In genomic region chr22:46754110-46754799, GRCh38 we compare ENCODE assay signal across 9 cellular contexts. TPM values are rescaled to one million over a fixed set of nuclear protein-coding genes. Genes with fewer than 3 reads are reported as not detected.
A peak's percentile ranks its signal among the peaks of the same experiment; 100 is the strongest.
DNase-seq lines count a peak whose midpoint lies in the region; ATAC-seq and TF ChIP-seq lines count a peak whose summit lies in the region.
"Had no signal": no experiment of that assay in that cellular context is flagged by ENCODE, and none has a peak within 500 bp of the region (broad histone marks: within the 10 kb centered on the region; RNA-seq: fewer than 3 reads in every experiment).

No MANE protein-coding gene starts in this region.

- intact Hi-C loops in activated CD4-positive, alpha-beta T cell treated with anti-CD3 and anti-CD28 coated beads for 36 hours (cut with DNase I, micrococcal nuclease): no loop called here

- H3K36me3 Mint-ChIP-seq in activated CD4-positive, alpha-beta T cell treated with anti-CD3 and anti-CD28 coated beads for 36 hours (ENCODE audit: low read depth): peaks cover 15% of the 10 kb centered on the region

- no peak overlapping the region for H3K4me3 Mint-ChIP-seq in activated CD4-positive, alpha-beta T cell treated with anti-CD3 and anti-CD28 coated beads for 36 hours

- H3K27ac Mint-ChIP-seq in activated CD4-positive, alpha-beta T cell treated with anti-CD3 and anti-CD28 coated beads for 36 hours: peak overlapping the region; percentile 3

- H3K27me3 Mint-ChIP-seq in activated CD4-positive, alpha-beta T cell treated with anti-CD3 and anti-CD28 coated beads for 36 hours: no peaks in the 10 kb centered on the region

- H3K9me3 Mint-ChIP-seq in activated CD4-positive, alpha-beta T cell treated with anti-CD3 and anti-CD28 coated beads for 36 hours (ENCODE audit: low read depth): peaks cover 6% of the 10 kb centered on the region

- peak; percentile 69 for ATAC-seq in activated CD4-positive, alpha-beta T cell treated with anti-CD3 and anti-CD28 coated beads for 36 hours
- no peak for ATAC-seq in HG03175 (IDR thresholded peaks at IDR 0.05; ENCODE audit: unreplicated experiment)

- peak; percentile 64 for DNase-seq in activated CD4-positive, alpha-beta T cell treated with anti-CD3 and anti-CD28 coated beads for 36 hours
- no peak for DNase-seq in activated CD4-positive, alpha-beta T cell treated with anti-CD3 and anti-CD28 coated beads, Interleukin-2, amount 50 U/mL, for 1 hour
- DNase-seq in RKO (ENCODE audit: low spot score) (peak; percentile 98), coronary artery (ENCODE audit: low spot score) (peak; percentile 98), mesenteric fat pad (ENCODE audit: low spot score) (peak; percentile 98), middle frontal gyrus (ENCODE audit: extremely low spot score, low spot score) (no peak), DMS79 treated with DMSO at 0.1 percent for 48 hours (lab: John Stamatoyannopoulos, UW) (no peak)
- DNase-seq: DND-41 had no signal

- H3K4me1 Mint-ChIP-seq in activated CD4-positive, alpha-beta T cell treated with anti-CD3 and anti-CD28 coated beads for 36 hours: peaks cover 33% of the 10 kb centered on the region

- peak overlapping the region; percentile 52 for H3K4me3 ChIP-seq in coronary artery

- peak overlapping the region; percentile 91 to 94 for H3K27ac ChIP-seq in coronary artery

- CTCF ChIA-PET in activated CD4-positive, alpha-beta T cell treated with anti-CD3 and anti-CD28 coated beads for 36 hours (lab: Charles Lee): no interaction called here

- POLR2A ChIA-PET in activated CD4-positive, alpha-beta T cell treated with anti-CD3 and anti-CD28 coated beads for 36 hours (lab: Charles Lee): no interaction called here

- no peak for TF ChIP-seq CTCF in coronary artery (IDR thresholded peaks at IDR 0.05)

RNA-seq across cellular contexts. Expression of gene TBC1D22A, which starts 8.2 kb away (rescaled TPM):
- total RNA-seq in activated CD4-positive, alpha-beta T cell treated with anti-CD3 and anti-CD28 coated beads for 36 hours: 10 to 100 TPM; 36.0 to 38.0 TPM
- total RNA-seq in mesenteric fat pad: 24.5 TPM

RNA-seq across cellular contexts. Expression of gene CERK, which starts 16.2 kb away (rescaled TPM):
- total RNA-seq in activated CD4-positive, alpha-beta T cell treated with anti-CD3 and anti-CD28 coated beads for 36 hours: 10 to 100 TPM; 27.0 to 32.8 TPM
- 30.8 TPM for total RNA-seq in mesenteric fat pad

Comparison
In these comparisons a context has a peak if more than half of its experiments do, and no peak if none do; other contexts are left out.
1. DNase-seq: peak in activated CD4-positive, alpha-beta T cell treated with anti-CD3 and anti-CD28 coated beads for 36 hours (single experiment), RKO (single experiment), coronary artery (single experiment) and mesenteric fat pad (single experiment); none in activated CD4-positive, alpha-beta T cell treated with anti-CD3 and anti-CD28 coated beads, Interleukin-2, amount 50 U/mL, for 1 hour (single experiment), middle frontal gyrus (single experiment) and DMS79 treated with DMSO at 0.1 percent for 48 hours (single experiment).